22 cellular contexts compared by ENCODE assay signal in genomic region chr5:93382188-93382587, GRCh38.
A peak's percentile ranks its signal among the peaks of the same experiment; 100 is the strongest.
DNase-seq lines count a peak whose midpoint lies in the region; ATAC-seq, FAIRE-seq and TF ChIP-seq lines count a peak whose summit lies in the region.
"Had no signal": no experiment of that assay in that cellular context is flagged by ENCODE, and none has a peak within 500 bp of the region (broad histone marks: within the 10 kb centered on the region; RNA-seq: fewer than 3 reads in every experiment).

No MANE protein-coding gene starts in this region.

- H3K4me2 ChIP-seq in osteoblast (ENCODE audit: insufficient read depth, low read length): no peak overlapping the region

- H3K27ac Mint-ChIP-seq in neural crest cell (ENCODE audit: unreplicated experiment): peak overlapping the region; percentile 32

- no peaks in the 10 kb centered on the region for H3K36me3 ChIP-seq in osteoblast (ENCODE audit: insufficient read depth, low read length)
- H3K36me3 ChIP-seq: MG63 had no signal

- TF ChIP-seq CTCF in epithelial cell of proximal tubule (conservative IDR thresholded peaks at IDR 0.05; ENCODE audit: low read depth, low read length): no peak
- TF ChIP-seq CTCF in neural crest cell (conservative IDR thresholded peaks at IDR 0.05): no peak
- no peak for TF ChIP-seq CTCF in osteoblast (IDR thresholded peaks at IDR 0.05; ENCODE audit: extremely low read depth, low read depth, low read length)

- FAIRE-seq in GM18507 (lab: Jason Lieb, UNC): peak; percentile 26
- no peak for FAIRE-seq in urothelium cell line (lab: Jason Lieb, UNC)
- FAIRE-seq: A204.1, G401.6, GM12891 had no signal

- no peaks in the 10 kb centered on the region for H4K20me1 ChIP-seq in osteoblast (ENCODE audit: insufficient read depth, low read length)

- H3K79me2 ChIP-seq in osteoblast (ENCODE audit: insufficient read depth, low read length): no peaks in the 10 kb centered on the region

- H3K4me1 ChIP-seq in osteoblast (ENCODE audit: insufficient read depth, low read length): no peaks in the 10 kb centered on the region

- no peak overlapping the region for H2AFZ ChIP-seq in osteoblast (ENCODE audit: low read length)

- H3K27me3 ChIP-seq in osteoblast (ENCODE audit: insufficient read depth, low read length): no peaks in the 10 kb centered on the region
- H3K27me3 ChIP-seq: MG63 had no signal

- peaks cover 4% of the 10 kb centered on the region for H3K36me3 Mint-ChIP-seq in neural crest cell (ENCODE audit: low read depth)

- H3K27me3 Mint-ChIP-seq in neural crest cell (ENCODE audit: low read depth): no peaks in the 10 kb centered on the region

- no peaks in the 10 kb centered on the region for H3K9me3 ChIP-seq in osteoblast (ENCODE audit: low read depth, low read length)
- H3K9me3 ChIP-seq: MG63 had no signal

- H3K4me1 Mint-ChIP-seq in neural crest cell: peaks cover 48% of the 10 kb centered on the region

- no peak overlapping the region for H3K27ac ChIP-seq in osteoblast (ENCODE audit: low read depth, low read length)

- ATAC-seq in HG03175 (IDR thresholded peaks at IDR 0.05; ENCODE audit: unreplicated experiment): peak; percentile 54
- no peak for ATAC-seq in GM19351 (IDR thresholded peaks at IDR 0.05; ENCODE audit: unreplicated experiment)

- DNase-seq in GM18507 (ENCODE audit: extremely low spot score, insufficient read length, low read depth): no peak
- DNase-seq in epithelial cell of proximal tubule (ENCODE audit: low read depth): no peak
- DNase-seq in neural crest cell (ENCODE audit: low read depth, low spot score): no peak
- no peak for DNase-seq in SKM-1 treated with dmso at 0.1 percent for 144 hours (lab: John Stamatoyannopoulos, UW; ENCODE audit: unreplicated experiment)
- no peak for DNase-seq in osteoblast (ENCODE audit: insufficient read length, low spot score, missing footprints)
- no peak for DNase-seq in urothelium cell line (ENCODE audit: low spot score)
- DNase-seq: C1 segment of cervical spinal cord, DND-41, IMR-90, Karpas-422, MG63, NCI-H1105, NCI-H187, NCI-H226, NCI-H526 treated with DMSO at 0.1 percent for 48 hours, OCI-M1, SHP77 treated with DMSO at 0.1 percent for 48 hours had no signal

- H3K4me3 ChIP-seq in epithelial cell of proximal tubule (ENCODE audit: low read depth, low read length) (peak overlapping the region; percentile 12), osteoblast (ENCODE audit: insufficient read depth, low read length) (no peak overlapping the region)
- H3K4me3 ChIP-seq: MG63 had no signal

- no peak overlapping the region for H3K4me3 Mint-ChIP-seq in neural crest cell

- peaks cover 3% of the 10 kb centered on the region for H3K9me3 Mint-ChIP-seq in neural crest cell
